Comparison of ENCODE assay signal across 15 cellular contexts in the genomic region with DNA sequence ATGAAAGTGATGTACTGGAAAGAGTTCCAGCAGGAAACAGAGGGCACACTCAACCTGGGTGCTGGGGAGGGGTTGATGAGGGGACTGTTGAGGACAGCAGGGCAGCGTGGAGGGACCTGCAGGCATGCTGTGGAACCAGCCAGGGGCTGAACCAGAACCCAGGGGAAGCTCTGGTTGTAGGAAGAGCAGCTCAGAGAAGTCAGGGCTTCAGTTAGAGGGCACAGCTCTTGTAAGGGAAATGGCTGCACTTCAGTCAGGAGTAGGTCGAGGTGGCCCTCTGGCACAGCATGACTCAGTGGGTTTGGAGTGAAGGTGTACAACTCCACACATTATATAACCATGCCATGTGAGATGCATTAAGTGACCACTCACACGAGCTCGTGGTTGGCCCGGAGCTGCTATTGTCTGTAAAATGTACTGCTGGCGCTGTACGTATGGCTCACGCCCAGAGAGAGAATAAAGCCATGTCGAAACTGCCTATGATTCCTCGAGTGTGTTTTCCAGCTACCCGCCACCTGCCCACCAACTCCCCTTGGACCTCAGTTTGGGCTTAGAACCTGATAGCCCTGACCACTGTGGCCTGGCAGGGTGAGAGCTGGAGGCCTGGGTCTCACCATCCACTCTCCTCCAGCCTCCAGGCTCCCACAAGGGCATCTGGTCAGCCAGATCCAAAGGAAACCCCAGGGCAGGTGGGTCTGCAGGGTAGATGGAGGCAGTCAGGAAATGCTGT.
A peak's percentile ranks its signal among the peaks of the same experiment; 100 is the strongest.
DNase-seq lines count a peak whose midpoint lies in the region; ATAC-seq lines count a peak whose summit lies in the region.
"Had no signal": no experiment of that assay in that cellular context is flagged by ENCODE, and none has a peak within 500 bp of the region (broad histone marks: within the 10 kb centered on the region; RNA-seq: fewer than 3 reads in every experiment).

No MANE protein-coding gene starts in this region.

- peaks cover 42% of the 10 kb centered on the region for H3K27me3 Mint-ChIP-seq in stimulated activated naive CD8-positive, alpha-beta T cell treated with anti-CD3 and anti-CD28 coated beads, Interleukin-15, amount 100 ng/mL, for 72 hours

- no peak overlapping the region for H3K27ac Mint-ChIP-seq in stimulated activated naive CD8-positive, alpha-beta T cell treated with anti-CD3 and anti-CD28 coated beads, Interleukin-15, amount 100 ng/mL, for 72 hours

- peak; percentile 7 for ATAC-seq in stimulated activated naive CD8-positive, alpha-beta T cell treated with anti-CD3 and anti-CD28 coated beads, Interleukin-15, amount 100 ng/mL, for 72 hours
- ATAC-seq in stimulated activated naive CD8-positive, alpha-beta T cell treated with anti-CD3 and anti-CD28 coated beads, Interleukin-15, Interleukin-2, amounts not matched to agents 100 U/mL and 50 U/mL, for 24 hours, result no peak
- no peak for ATAC-seq in HG02885 (IDR thresholded peaks at IDR 0.05; ENCODE audit: poor library complexity, unreplicated experiment)
- ATAC-seq: A549, GM12878 had no signal

- DNase-seq in stimulated activated naive CD8-positive, alpha-beta T cell treated with anti-CD3 and anti-CD28 coated beads, Interleukin-15, amount 100 ng/mL, for 72 hours, result no peak
- no peak for DNase-seq in stimulated activated naive CD8-positive, alpha-beta T cell treated with anti-CD3 and anti-CD28 coated beads, Interleukin-15, Interleukin-2, amounts not matched to agents 100 U/mL and 50 U/mL, for 24 hours
- DNase-seq in islet precursor cell (peak; percentile 24), dermis blood vessel endothelial cell (no peak)
- DNase-seq in stimulated activated CD8-positive, alpha-beta memory T cell treated with anti-CD3 and anti-CD28 coated beads, Interleukin-4, amount 100 ng/mL, for 48 hours, result peak; percentile 16
- no peak for DNase-seq in stimulated activated CD4-positive, alpha-beta T cell treated with anti-CD3 and anti-CD28 coated beads, Interleukin-2, amount 100 ng/mL, for 24 hours
- DNase-seq: Caco-2, DMS53, NCI-H1417, NCI-H2029, NCI-H2171 treated with DMSO at 0.1 percent for 48 hours, NCI-H774 had no signal

- H3K9me3 Mint-ChIP-seq in stimulated activated naive CD8-positive, alpha-beta T cell treated with anti-CD3 and anti-CD28 coated beads, Interleukin-15, amount 100 ng/mL, for 72 hours, result no peaks in the 10 kb centered on the region

- H3K4me1 Mint-ChIP-seq in stimulated activated naive CD8-positive, alpha-beta T cell treated with anti-CD3 and anti-CD28 coated beads, Interleukin-15, amount 100 ng/mL, for 72 hours, result no peaks in the 10 kb centered on the region

- H3K4me3 Mint-ChIP-seq in stimulated activated naive CD8-positive, alpha-beta T cell treated with anti-CD3 and anti-CD28 coated beads, Interleukin-15, amount 100 ng/mL, for 72 hours, result no peak overlapping the region

Comparison
In these comparisons a context has a peak if more than half of its experiments do, and no peak if none do; other contexts are left out.
1. DNase-seq: peak in islet precursor cell (single experiment) and stimulated activated CD8-positive, alpha-beta memory T cell treated with anti-CD3 and anti-CD28 coated beads, Interleukin-4, amount 100 ng/mL, for 48 hours (single experiment); none in stimulated activated naive CD8-positive, alpha-beta T cell treated with anti-CD3 and anti-CD28 coated beads, Interleukin-15, amount 100 ng/mL, for 72 hours (0 of 2), stimulated activated naive CD8-positive, alpha-beta T cell treated with anti-CD3 and anti-CD28 coated beads, Interleukin-15, Interleukin-2, amounts not matched to agents 100 U/mL and 50 U/mL, for 24 hours (single experiment), dermis blood vessel endothelial cell (single experiment) and stimulated activated CD4-positive, alpha-beta T cell treated with anti-CD3 and anti-CD28 coated beads, Interleukin-2, amount 100 ng/mL, for 24 hours (0 of 2).